Comparison of ENCODE assay signal across 21 cellular contexts in genomic region chr2:171249689-171250088, GRCh38.
A peak's percentile ranks its signal among the peaks of the same experiment; 100 is the strongest.
DNase-seq lines count a peak whose midpoint lies in the region; ATAC-seq, FAIRE-seq and TF ChIP-seq lines count a peak whose summit lies in the region.
"Had no signal": no experiment of that assay in that cellular context is flagged by ENCODE, and none has a peak within 500 bp of the region (broad histone marks: within the 10 kb centered on the region; RNA-seq: fewer than 3 reads in every experiment).

No MANE protein-coding gene starts in this region.

- no peak for TF ChIP-seq CTCF in GM12878 (IDR thresholded peaks at IDR 0.05 in 2 of 3, conservative IDR thresholded peaks at IDR 0.05 in 1 of 3; ENCODE audit: control insufficient read depth in 2 of 3, extremely low read depth in 1 of 3, insufficient read depth in 1 of 3, low read depth in 3 of 3, low read length in 3 of 3)

- RAD21 ChIA-PET in GM12878 (lab: Charles Lee; ENCODE audit: unreplicated experiment), result interaction anchor here (1.0 to 4.0 kb wide), 7 partner anchors 11 to 166 kb away, joined by 3 to 33 read pairs (median 7); no protein-coding TSS in a partner anchor

- peak; percentile 15 for DNase-seq in NCI-H82 (lab: John Stamatoyannopoulos, UW)
- DNase-seq in NCI-H82 treated with DMSO at 0.1 percent for 48 hours (lab: John Stamatoyannopoulos, UW; ENCODE audit: unreplicated experiment), result no peak
- no peak for DNase-seq in CD4-positive, CD25-positive, alpha-beta regulatory T cell
- DNase-seq in GM12878 (ENCODE audit: low read depth, low spot score), result no peak
- no peak for DNase-seq in stimulated activated effector memory CD8-positive, alpha-beta T cell treated with anti-CD3 and anti-CD28 coated beads, Interleukin-12 subunit alpha, Interleukin-12 subunit beta, amount 100 ng/mL, for 72 hours (ENCODE audit: low spot score in 2 of 2)
- DNase-seq in Karpas-422, result no peak
- DNase-seq: AML-193; Calu3; CD8-positive, alpha-beta T cell; DMS 273 treated with DMSO at 0.1 percent for 48 hours; DMS53; GM23248 had no signal

- H3K27ac ChIP-seq in CD4-positive, CD25-positive, alpha-beta regulatory T cell (ENCODE audit: insufficient read depth, low read length, poor library complexity, severe bottlenecking), result no peak overlapping the region
- H3K27ac ChIP-seq in GM12878 (ENCODE audit: control insufficient read depth, insufficient read depth), result no peak overlapping the region
- H3K27ac ChIP-seq in Karpas-422 (ENCODE audit: low read length), result no peak overlapping the region
- H3K27ac ChIP-seq: 22Rv1, A549, C4-2B, GM23248, HL-60 had no signal

- H3K4me3 ChIP-seq in CD4-positive, CD25-positive, alpha-beta regulatory T cell (ENCODE audit: low read depth, low read length), result no peak overlapping the region
- no peak overlapping the region for H3K4me3 ChIP-seq in GM12878
- H3K4me3 ChIP-seq in Karpas-422 (ENCODE audit: low read length), result no peak overlapping the region
- H3K4me3 ChIP-seq: A549, GM23248, HAP-1 had no signal

- no peak for FAIRE-seq in GM12878 (lab: Jason Lieb, UNC)
- FAIRE-seq: A549, G401.6, GM12892, GM18507 had no signal

- TF ChIP-seq RAD21 in GM12878 (IDR thresholded peaks at IDR 0.05; ENCODE audit: insufficient read depth, low read depth, low read length), result no peak

- H3K27me3 ChIP-seq in CD4-positive, CD25-positive, alpha-beta regulatory T cell (ENCODE audit: control insufficient read depth, insufficient read depth, low read length), result no peaks in the 10 kb centered on the region
- H3K27me3 ChIP-seq in GM12878 (replicated peaks in 1 of 2; ENCODE audit: control insufficient read depth in 2 of 2, insufficient read depth in 2 of 2, low read length in 1 of 2) (no peaks in the 10 kb centered on the region), Karpas-422 (ENCODE audit: low read length) (no peaks in the 10 kb centered on the region; the same call in 1 of the 2 replicates)

- H3K4me1 ChIP-seq in CD4-positive, CD25-positive, alpha-beta regulatory T cell (ENCODE audit: control insufficient read depth, insufficient read depth, low read length, poor library complexity, severe bottlenecking), result peaks cover 30% of the 10 kb centered on the region
- H3K4me1 ChIP-seq in GM12878 (ENCODE audit: control insufficient read depth, insufficient read depth, low read length), result peaks cover 24% of the 10 kb centered on the region
- H3K4me1 ChIP-seq in Karpas-422 (ENCODE audit: low read length), result peaks cover 5% of the 10 kb centered on the region
- H3K4me1 ChIP-seq: A549, HAP-1 had no signal

- H3K79me2 ChIP-seq in GM12878 (ENCODE audit: control insufficient read depth, insufficient read depth, low read length), result no peaks in the 10 kb centered on the region
- H3K79me2 ChIP-seq in Karpas-422 (ENCODE audit: low read length), result no peaks in the 10 kb centered on the region

- H3K4me1 Mint-ChIP-seq in CD4-positive, CD25-positive, alpha-beta regulatory T cell, result peaks cover 29 to 51% (median 40%) of the 10 kb centered on the region in 4 donors
- peaks cover 26% of the 10 kb centered on the region for H3K4me1 Mint-ChIP-seq in stimulated activated effector memory CD8-positive, alpha-beta T cell treated with anti-CD3 and anti-CD28 coated beads, Interleukin-12 subunit alpha, Interleukin-12 subunit beta, amount 100 ng/mL, for 72 hours

- ATAC-seq in CD4-positive, CD25-positive, alpha-beta regulatory T cell (ENCODE audit: low read depth in 2 of 2), result no peak
- ATAC-seq in GM12878 (no peak; the same call in 2 of the 3 replicates), HG03039 (IDR thresholded peaks at IDR 0.05; ENCODE audit: unreplicated experiment) (no peak)
- no peak for ATAC-seq in stimulated activated effector memory CD8-positive, alpha-beta T cell treated with anti-CD3 and anti-CD28 coated beads, Interleukin-12 subunit alpha, Interleukin-12 subunit beta, amount 100 ng/mL, for 72 hours
- ATAC-seq: A549; CD8-positive, alpha-beta T cell had no signal

- H3K36me3 ChIP-seq in CD4-positive, CD25-positive, alpha-beta regulatory T cell (ENCODE audit: control insufficient read depth, insufficient read depth, low read length), result no peaks in the 10 kb centered on the region
- no peaks in the 10 kb centered on the region for H3K36me3 ChIP-seq in GM12878 (ENCODE audit: control insufficient read depth in 2 of 2, insufficient read depth in 2 of 2, low read length in 1 of 2)
- H3K36me3 ChIP-seq in Karpas-422 (ENCODE audit: insufficient read depth, low read length), result no peaks in the 10 kb centered on the region
- H3K36me3 ChIP-seq: HAP-1 had no signal

- 92% methylated on average over 1 of the region's 1 CpG for WGBS in GM12878 (ENCODE audit: insufficient coverage, insufficient replicate concordance, low lambda C conversion rate, missing lambda C conversion rate)

- H3K4me2 ChIP-seq in GM12878 (ENCODE audit: control insufficient read depth, insufficient read depth) (0 out of 2 replicates have a peak overlapping the region, but pooled peaks have one; percentile 2), Karpas-422 (ENCODE audit: low read depth, low read length, poor library complexity, severe bottlenecking) (no peak overlapping the region)
- H3K4me2 ChIP-seq: A549 had no signal

- peaks cover 0 to 13% (median 0%) of the 10 kb centered on the region in 7 donors for H3K9me3 Mint-ChIP-seq in CD4-positive, CD25-positive, alpha-beta regulatory T cell
- peaks cover 5% of the 10 kb centered on the region for H3K9me3 Mint-ChIP-seq in stimulated activated effector memory CD8-positive, alpha-beta T cell treated with anti-CD3 and anti-CD28 coated beads, Interleukin-12 subunit alpha, Interleukin-12 subunit beta, amount 100 ng/mL, for 72 hours

- POLR2A ChIA-PET in GM12878 (lab: Charles Lee), result interaction anchor here (0.5 to 1.5 kb wide), 11 partner anchors 11 to 878 kb away, joined by 3 to 11 read pairs (median 3); no protein-coding TSS in a partner anchor

- TF ChIP-seq POLR2A in GM12878 (IDR thresholded peaks at IDR 0.05; ENCODE audit: low read depth, low read length), result no peak

- CTCF ChIA-PET in GM12878 (lab: Yijun Ruan, JAX), result interaction anchor here (1.1 to 2.0 kb wide), 4 partner anchors 11 to 167 kb away, joined by 3 to 6 read pairs (median 5); no protein-coding TSS in a partner anchor

- no peaks in the 10 kb centered on the region for H3K27me3 Mint-ChIP-seq in CD4-positive, CD25-positive, alpha-beta regulatory T cell

- BruUV-seq in GM12878 (replicated peaks; lab: Mats Ljungman, UMichigan), result no TSS peak

- peaks cover 11% of the 10 kb centered on the region for H3K36me3 Mint-ChIP-seq in CD4-positive, CD25-positive, alpha-beta regulatory T cell
- H3K36me3 Mint-ChIP-seq in stimulated activated effector memory CD8-positive, alpha-beta T cell treated with anti-CD3 and anti-CD28 coated beads, Interleukin-12 subunit alpha, Interleukin-12 subunit beta, amount 100 ng/mL, for 72 hours, result no peaks in the 10 kb centered on the region
- H3K36me3 Mint-ChIP-seq: CD8-positive, alpha-beta T cell had no signal

- intact Hi-C loops in GM12878 (cut with micrococcal nuclease; ENCODE audit: unreplicated experiment), result loop anchor here (5.0 kb wide), 2 partner anchors 68 to 168 kb away; no protein-coding TSS in a partner anchor

- H4K20me1 ChIP-seq in GM12878 (ENCODE audit: control insufficient read depth, insufficient read depth) (no peaks in the 10 kb centered on the region), Karpas-422 (ENCODE audit: insufficient read depth, low read depth, low read length) (no peaks in the 10 kb centered on the region)

- H3K27ac Mint-ChIP-seq in CD4-positive, CD25-positive, alpha-beta regulatory T cell, result peak overlapping the region in 2 of 3 donors; percentile 65 to 71
- peak overlapping the region; percentile 30 for H3K27ac Mint-ChIP-seq in stimulated activated effector memory CD8-positive, alpha-beta T cell treated with anti-CD3 and anti-CD28 coated beads, Interleukin-12 subunit alpha, Interleukin-12 subunit beta, amount 100 ng/mL, for 72 hours

- peak in 1 of 2 experiments; percentile 76; a peak in 1 of 4 replicates for TF ChIP-seq EP300 in GM12878 (IDR thresholded peaks at IDR 0.05; ENCODE audit: borderline replicate concordance in 1 of 2, control insufficient read depth in 1 of 2, low read depth in 2 of 2, low read length in 2 of 2)

- H3K9me3 ChIP-seq in CD4-positive, CD25-positive, alpha-beta regulatory T cell (ENCODE audit: control insufficient read depth in 2 of 2, low read length in 2 of 2), result peaks cover 0 to 3% of the 10 kb centered on the region in 2 experiments
- H3K9me3 ChIP-seq in GM12878 (replicated peaks; ENCODE audit: control insufficient read depth, insufficient read depth, low read length) (peaks cover 9% of the 10 kb centered on the region; the same call in 2 of the 3 replicates), Karpas-422 (ENCODE audit: low read length) (peaks cover 4% of the 10 kb centered on the region)

- no peak overlapping the region for H3K4me3 Mint-ChIP-seq in CD4-positive, CD25-positive, alpha-beta regulatory T cell
- H3K4me3 Mint-ChIP-seq in stimulated activated effector memory CD8-positive, alpha-beta T cell treated with anti-CD3 and anti-CD28 coated beads, Interleukin-12 subunit alpha, Interleukin-12 subunit beta, amount 100 ng/mL, for 72 hours, result no peak overlapping the region
- H3K4me3 Mint-ChIP-seq: CD8-positive, alpha-beta T cell had no signal

- SMC1A ChIA-PET in GM12878 (lab: Charles Lee; ENCODE audit: uncharacterized antibody, unreplicated experiment), result interaction anchor here (0.6 to 6.8 kb wide), 19 partner anchors 8 to 156 kb away, joined by 3 to 71 read pairs (median 5); no protein-coding TSS in a partner anchor

- no peak overlapping the region for H3K9ac ChIP-seq in GM12878 (ENCODE audit: control insufficient read depth, insufficient read depth, low read length)
- no peak overlapping the region for H3K9ac ChIP-seq in Karpas-422 (ENCODE audit: low read length)
- H3K9ac ChIP-seq: GM23248 had no signal

- in situ Hi-C loops in GM12878 (cut with MboI), result no loop called here

- no peaks in the 10 kb centered on the region for H3K9me2 ChIP-seq in Karpas-422 (replicated peaks; ENCODE audit: insufficient read depth, low read length)

- H2AFZ ChIP-seq in GM12878 (ENCODE audit: control insufficient read depth, low read depth, low read length) (no peak overlapping the region), Karpas-422 (ENCODE audit: low read length) (no peak overlapping the region)
- H2AFZ ChIP-seq: GM23248 had no signal

TF ChIP-seq in GM12878, 131 proteins besides CTCF, POLR2A, EP300 and RAD21 (continues in another document):
- TF ChIP-seq MXI1 (IDR thresholded peaks at IDR 0.05; ENCODE audit: low read depth, low read length), result no peak
- no peak for TF ChIP-seq MTA3 (IDR thresholded peaks at IDR 0.05; ENCODE audit: borderline replicate concordance, low read length)
- TF ChIP-seq LARP7 (IDR thresholded peaks at IDR 0.05), result no peak
- 0 out of 2 replicates have a peak, but pooled peaks have one; percentile 23 for TF ChIP-seq MTA2 (IDR thresholded peaks at IDR 0.05; ENCODE audit: low read depth)
- TF ChIP-seq IKZF2 (IDR thresholded peaks at IDR 0.05), result no peak
- no peak for TF ChIP-seq PML (IDR thresholded peaks at IDR 0.05; ENCODE audit: low read length)
- peak; percentile 34; the same call in 1 of the 2 replicates for TF ChIP-seq ATF7 (IDR thresholded peaks at IDR 0.05; ENCODE audit: low read depth)
- TF ChIP-seq BACH1 (IDR thresholded peaks at IDR 0.05; ENCODE audit: borderline replicate concordance), result no peak
